14 cellular contexts compared by ENCODE assay signal in the genomic region with DNA sequence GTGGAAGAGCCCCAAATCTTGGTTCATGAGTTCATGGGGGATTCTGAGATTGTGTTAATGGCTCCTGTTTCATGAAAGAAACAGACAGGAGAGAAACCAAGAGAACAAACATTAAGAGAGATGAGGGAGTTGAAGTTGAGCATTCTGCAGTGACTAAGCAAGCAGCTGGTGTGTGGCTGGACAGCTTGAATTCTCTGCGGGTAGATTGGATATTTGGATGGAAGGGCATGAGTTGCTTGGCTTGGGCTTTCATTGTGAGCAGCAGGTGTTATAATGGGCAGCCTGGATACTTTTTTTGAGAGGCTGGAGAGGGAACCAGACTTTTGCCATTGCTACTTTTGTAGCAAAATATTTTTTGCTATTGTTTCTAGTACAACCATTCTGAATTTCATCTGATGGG.
DNase-seq lines count a peak whose midpoint lies in the region; ATAC-seq lines count a peak whose summit lies in the region.
"Had no signal": no experiment of that assay in that cellular context is flagged by ENCODE, and none has a peak within 500 bp of the region (broad histone marks: within the 10 kb centered on the region; RNA-seq: fewer than 3 reads in every experiment).

No MANE protein-coding gene starts in this region.

- peak overlapping the region; percentile 0 to 3 for H3K4me3 Mint-ChIP-seq in activated T-cell treated with anti-CD3 and anti-CD28 coated beads, Interleukin-2, amount 50 U/mL, for 72 hours
- H3K4me3 Mint-ChIP-seq: B cell; CD8-positive, alpha-beta T cell had no signal

- H3K36me3 Mint-ChIP-seq in activated T-cell treated with anti-CD3 and anti-CD28 coated beads, Interleukin-2, amount 50 U/mL, for 72 hours (ENCODE audit: insufficient read depth in 2 of 2), result peaks cover under 1 to 4% of the 10 kb centered on the region in 2 donors
- H3K36me3 Mint-ChIP-seq: CD8-positive, alpha-beta T cell had no signal

- no peak for DNase-seq in activated T-cell treated with anti-CD3 and anti-CD28 coated beads, Interleukin-2, amount 50 U/mL, for 72 hours
- DNase-seq in activated T-cell treated with anti-CD3 and anti-CD28 coated beads, Interleukin-2, amount 50 U/mL, for 48 hours, result no peak
- DNase-seq in cerebellar cortex (ENCODE audit: low spot score) (peak; percentile 76), pons (ENCODE audit: low spot score) (peak; percentile 9), OCI-M2 (lab: John Stamatoyannopoulos, UW; ENCODE audit: unreplicated experiment) (no peak), NCI-H2107 treated with DMSO at 0.1 percent for 48 hours (lab: John Stamatoyannopoulos, UW; ENCODE audit: unreplicated experiment) (no peak)
- DNase-seq: Calu3; CD8-positive, alpha-beta T cell; DMS79 treated with DMSO at 0.1 percent for 48 hours; GM23248; HCEC 1CT; IMR-90 had no signal

- H3K27me3 Mint-ChIP-seq in activated T-cell treated with anti-CD3 and anti-CD28 coated beads, Interleukin-2, amount 50 U/mL, for 72 hours (ENCODE audit: low read depth), result no peaks in the 10 kb centered on the region

- H3K4me1 Mint-ChIP-seq in activated T-cell treated with anti-CD3 and anti-CD28 coated beads, Interleukin-2, amount 50 U/mL, for 72 hours (ENCODE audit: low read depth), result peaks cover 50% of the 10 kb centered on the region
- H3K4me1 Mint-ChIP-seq: B cell had no signal

- H3K9me3 Mint-ChIP-seq in activated T-cell treated with anti-CD3 and anti-CD28 coated beads, Interleukin-2, amount 50 U/mL, for 72 hours, result no peaks in the 10 kb centered on the region
- H3K9me3 Mint-ChIP-seq: CD8-positive, alpha-beta T cell had no signal

- no peak overlapping the region for H3K27ac Mint-ChIP-seq in activated T-cell treated with anti-CD3 and anti-CD28 coated beads, Interleukin-2, amount 50 U/mL, for 72 hours
- H3K27ac Mint-ChIP-seq: B cell; CD8-positive, alpha-beta T cell had no signal

- no peak for ATAC-seq in activated T-cell treated with anti-CD3 and anti-CD28 coated beads, Interleukin-2, amount 50 U/mL, for 72 hours (replicated peaks in 1 of 2)
- no peak for ATAC-seq in HG03521 (IDR thresholded peaks at IDR 0.05; ENCODE audit: unreplicated experiment)
- ATAC-seq: CD8-positive, alpha-beta T cell had no signal

Comparison
In these comparisons a context has a peak if more than half of its experiments do, and no peak if none do; other contexts are left out.
1. DNase-seq: peak in cerebellar cortex (single experiment) and pons (single experiment); none in activated T-cell treated with anti-CD3 and anti-CD28 coated beads, Interleukin-2, amount 50 U/mL, for 72 hours (0 of 2), activated T-cell treated with anti-CD3 and anti-CD28 coated beads, Interleukin-2, amount 50 U/mL, for 48 hours (0 of 2), OCI-M2 (single experiment) and NCI-H2107 treated with DMSO at 0.1 percent for 48 hours (single experiment).